1 cellular context compared by ENCODE assay signal in the genomic region with DNA sequence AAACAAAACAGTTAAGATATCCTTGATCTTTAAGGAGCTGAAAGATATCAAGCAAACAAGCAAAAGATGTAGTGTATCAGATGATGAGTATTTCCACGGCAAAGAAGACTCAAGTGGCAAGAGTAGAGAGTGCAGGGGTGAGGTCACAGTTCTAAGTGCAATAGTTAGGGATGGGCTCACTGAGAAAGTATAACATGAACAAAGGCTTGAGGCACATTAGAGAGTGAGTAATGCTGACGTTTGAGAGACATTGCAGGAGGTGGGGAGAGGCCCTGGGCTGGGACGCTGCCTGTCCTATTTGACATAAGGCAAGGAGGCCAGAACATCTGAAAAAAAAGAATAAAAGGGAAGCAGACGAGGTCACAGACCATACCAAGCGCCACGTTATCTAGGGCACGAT.
A peak's percentile ranks its signal among the peaks of the same experiment; 100 is the strongest.
TF ChIP-seq lines count a peak whose summit lies in the region.

No MANE protein-coding gene starts in this region.

TF ChIP-seq in HepG2, 621 proteins besides CTCF, POLR2A, EP300 and RAD21:
- TF ChIP-seq TRIM24 (CRISPR knock-in tag; IDR thresholded peaks at IDR 0.05) (no peak), ISX (CRISPR knock-in tag; conservative IDR thresholded peaks at IDR 0.05) (no peak), ZNF547 (CRISPR knock-in tag; IDR thresholded peaks at IDR 0.05) (no peak), ZNF83 (CRISPR knock-in tag; IDR thresholded peaks at IDR 0.05; ENCODE audit: borderline replicate concordance) (no peak), ZSCAN25 (CRISPR knock-in tag; IDR thresholded peaks at IDR 0.05) (0 out of 2 replicates have a peak, but pooled peaks have one; percentile 35)
